Comparison of ENCODE assay signal across 8 cellular contexts in genomic region chr12:91243177-91243576, GRCh38.
DNase-seq lines count a peak whose midpoint lies in the region; TF ChIP-seq lines count a peak whose summit lies in the region.
"Not testable (repeated sequence)": the region's sequence is repeated elsewhere in the genome, so short reads cannot be mapped to it uniquely, and the experiment has no call there.

No MANE protein-coding gene starts in this region.

- CTCF ChIA-PET in mammary epithelial cell (lab: Charles Lee; ENCODE audit: low non-redundant PET) = not testable (repeated sequence)

- H3K4me3 ChIP-seq in ACC112 (ENCODE audit: low read depth, low read length); mammary epithelial cell (replicated peaks in 1 of 3; ENCODE audit: insufficient read depth in 1 of 3, low read depth in 2 of 3, low read length in 3 of 3); fibroblast of pulmonary artery (replicated peaks; ENCODE audit: low read depth, low read length); retinal pigment epithelial cell (ENCODE audit: low read length): not testable (repeated sequence)

- in situ Hi-C loops in SK-MEL-5 (cut with HindIII; ENCODE audit: low pct_unique_long_range_greater_than_20kb, low sequenced_read_pairs); mammary epithelial cell (cut with MboI; ENCODE audit: low sequenced_read_pairs in 2 of 2): not testable (repeated sequence)

- peak overlapping the region; percentile 65 for H2AFZ ChIP-seq in ACC112 (ENCODE audit: low read length, unreplicated experiment)
- H2AFZ ChIP-seq in mammary epithelial cell (ENCODE audit: low read depth, low read length) = not testable (repeated sequence)

- H3K4me1 ChIP-seq in ACC112 (ENCODE audit: control insufficient read depth, insufficient read depth, low read length, unreplicated experiment); mammary epithelial cell (ENCODE audit: insufficient read depth, low read length): not testable (repeated sequence)

- not testable (repeated sequence) for H3K27me3 ChIP-seq in ACC112 (ENCODE audit: insufficient read depth, low read length); mammary epithelial cell (ENCODE audit: insufficient read depth, low read length)

- not testable (repeated sequence) for H3K36me3 ChIP-seq in ACC112 (ENCODE audit: insufficient read depth, low read length); mammary epithelial cell (ENCODE audit: insufficient read depth, low read length)

- WGBS in mammary epithelial cell (ENCODE audit: low coverage, missing lambda C conversion rate) = 48% methylated on average over 5 of the region's 6 CpGs

- TF ChIP-seq CTCF in mammary epithelial cell (conservative IDR thresholded peaks at IDR 0.05 in 1 of 2, IDR thresholded peaks at IDR 0.05 in 1 of 2; ENCODE audit: extremely low read depth in 1 of 2, insufficient read depth in 1 of 2, low read depth in 1 of 2, low read length in 2 of 2) (peak; percentile 5 to 38), fibroblast of pulmonary artery (IDR thresholded peaks at IDR 0.05; ENCODE audit: low read length, missing control alignments) (peak; percentile 61), retinal pigment epithelial cell (conservative IDR thresholded peaks at IDR 0.05; ENCODE audit: low read depth, low read length) (peak; percentile 35)

- not testable (repeated sequence) for H3K27ac ChIP-seq in ACC112 (ENCODE audit: low read depth, low read length); mammary epithelial cell (ENCODE audit: insufficient read depth, low read depth, low read length)

- dilution Hi-C loops in mammary epithelial cell (cut with HindIII; ENCODE audit: low sequenced_read_pairs) = not testable (repeated sequence)

- H3K9ac ChIP-seq in mammary epithelial cell (ENCODE audit: insufficient read depth, low read length) = not testable (repeated sequence)

- not testable (repeated sequence) for H3K79me2 ChIP-seq in ACC112 (ENCODE audit: control insufficient read depth, insufficient read depth, low read length, unreplicated experiment); mammary epithelial cell (ENCODE audit: insufficient read depth, low read length)

- peak; percentile 29 for DNase-seq in ELR (ENCODE audit: low read depth)
- DNase-seq in M059J (ENCODE audit: low read depth) = peak; percentile 10
- DNase-seq in SK-MEL-5 (ENCODE audit: low read depth, low spot score) = peak; percentile 71
- DNase-seq in mammary epithelial cell; retinal pigment epithelial cell (ENCODE audit: low read depth): not testable (repeated sequence)
- DNase-seq in fibroblast of pulmonary artery (ENCODE audit: low read depth) = peak; percentile 56
- DNase-seq in islet precursor cell = peak; percentile 73

- H4K20me1 ChIP-seq in mammary epithelial cell (ENCODE audit: insufficient read depth, low read length) = not testable (repeated sequence)

- H3K4me2 ChIP-seq in mammary epithelial cell (ENCODE audit: insufficient read depth, low read depth, low read length) = not testable (repeated sequence)

- intact Hi-C loops in mammary epithelial cell (cut with micrococcal nuclease) = loop anchor here (1.0 to 2.0 kb wide), 2 partner anchors 65 to 264 kb away; no protein-coding TSS in a partner anchor

- BruUV-seq in mammary epithelial cell (replicated peaks; lab: Mats Ljungman, UMichigan) = not testable (repeated sequence)

- not testable (repeated sequence) for H3K9me3 ChIP-seq in mammary epithelial cell (replicated peaks; ENCODE audit: insufficient read depth, low read length)
